20 cellular contexts compared by ENCODE assay signal in genomic region chr21:32112194-32112593, GRCh38.
"Had no signal": no experiment of that assay in that cellular context is flagged by ENCODE, and none has a peak within 500 bp of the region (broad histone marks: within the 10 kb centered on the region; RNA-seq: fewer than 3 reads in every experiment).

No MANE protein-coding gene starts in this region.

- H3K4me1 ChIP-seq: gastroesophageal sphincter, left ventricle myocardium inferior, right lobe of liver, testis had no signal

- H3K9me3 ChIP-seq: left ventricle myocardium inferior, right lobe of liver, testis had no signal

- H3K4me3 ChIP-seq: gastroesophageal sphincter, left ventricle myocardium inferior, right lobe of liver, skin epidermis, testis had no signal

- H3K27me3 ChIP-seq: gastroesophageal sphincter, right lobe of liver, testis had no signal

- DNase-seq: activated CD4-positive, alpha-beta memory T cell treated with anti-CD3 and anti-CD28 coated beads, Interleukin-2, amount 10 ng/mL, durations not matched to agents 7 days and 5 days; activated CD4-positive, alpha-beta T cell treated with anti-CD3 and anti-CD28 coated beads for 48 hours; activated CD8-positive, alpha-beta memory T cell treated with anti-CD3 and anti-CD28 coated beads, Interleukin-2, amount 10 ng/mL, durations not matched to agents 7 days and 5 days; activated effector memory CD4-positive, alpha-beta T cell treated with anti-CD3 and anti-CD28 coated beads, Interleukin-2, amount 50 U/mL, for 16 hours; activated naive CD4-positive, alpha-beta T cell treated with anti-CD3 and anti-CD28 coated beads, Interleukin-2, amount 10 ng/mL, durations not matched to agents 7 days and 5 days; activated T-cell treated with anti-CD3 and anti-CD28 coated beads for 4 hours; cerebellar nuclear complex; cortex of kidney; endodermal cell; head of caudate nucleus; hypothalamus; left ventricle myocardium inferior; naive thymus-derived CD4-positive, alpha-beta T cell; occipital lobe; right lobe of liver; stimulated activated naive B cell treated with anti-CD40 and anti-IgM and Interleukin-4, amounts not matched to agents 10 μg/mL and 1 μg/mL and 100 μg/mL, for 72 hours; testis; trophoblast cell had no signal

- H3K36me3 ChIP-seq: gastroesophageal sphincter, left ventricle myocardium inferior, right lobe of liver had no signal

- ATAC-seq: activated CD8-positive, alpha-beta memory T cell treated with anti-CD3 and anti-CD28 coated beads, Interleukin-2, amount 10 ng/mL, durations not matched to agents 7 days and 5 days; gastroesophageal sphincter; naive thymus-derived CD4-positive, alpha-beta T cell; right lobe of liver; stimulated activated naive B cell treated with anti-CD40 and anti-IgM and Interleukin-4, amounts not matched to agents 10 μg/mL and 1 μg/mL and 100 μg/mL, for 72 hours had no signal

- H3K27ac ChIP-seq: gastroesophageal sphincter, left ventricle myocardium inferior, right lobe of liver, skin epidermis, testis had no signal
